Comparison of ENCODE assay signal across 1 cellular context in the genomic region with DNA sequence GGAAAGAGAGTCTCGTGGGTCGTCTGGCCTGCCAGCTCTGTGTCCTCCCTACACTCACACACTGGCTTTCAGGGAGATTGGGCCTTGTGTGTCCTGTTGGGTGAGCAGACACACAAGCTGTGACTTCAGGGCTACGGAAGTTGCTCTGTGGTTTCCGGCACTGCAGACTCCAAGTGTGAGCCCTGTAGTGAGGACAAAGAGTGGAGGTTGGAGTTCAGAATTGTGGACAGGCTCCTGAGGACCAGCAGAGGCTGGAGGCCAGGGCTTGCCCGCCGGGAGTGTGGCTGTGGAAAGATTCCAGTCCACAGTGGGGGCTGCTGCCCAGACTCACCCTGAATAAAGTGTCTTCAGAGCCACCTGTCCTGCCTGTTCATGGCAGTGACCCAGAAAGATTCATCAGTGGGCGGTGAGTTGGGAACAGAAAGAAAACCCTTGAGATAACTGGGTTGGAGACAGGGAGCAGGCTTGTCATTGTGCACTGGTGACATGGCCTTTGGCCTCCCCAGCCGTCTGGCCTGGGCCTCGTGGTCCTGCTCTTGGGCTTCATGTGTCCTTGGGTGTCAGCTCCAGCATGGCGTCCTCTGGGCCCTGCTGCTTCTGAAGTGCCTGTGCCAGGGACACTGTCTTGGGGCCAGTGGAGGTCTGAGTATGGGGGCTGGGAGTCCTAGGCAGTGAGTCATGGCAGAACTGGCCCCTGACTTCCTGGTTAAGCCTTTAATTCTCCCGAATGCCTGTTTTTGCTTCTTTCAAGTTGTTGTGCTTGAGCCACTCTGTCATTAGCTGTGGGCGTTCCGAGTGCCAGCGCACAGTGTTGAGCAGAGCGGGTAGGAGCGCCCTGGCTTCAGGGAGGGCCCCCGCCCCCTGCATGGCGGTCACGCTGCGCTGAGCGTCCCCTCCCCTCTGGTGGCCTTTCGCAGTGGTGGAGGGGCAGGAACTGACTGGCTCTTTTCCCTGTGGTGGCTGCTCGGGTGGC.
TF ChIP-seq lines count a peak whose summit lies in the region.

No MANE protein-coding gene starts in this region.

TF ChIP-seq in HepG2, 621 proteins besides CTCF, POLR2A, EP300 and RAD21 (continued from another document and continues in another):
- TF ChIP-seq, protein P1, sequence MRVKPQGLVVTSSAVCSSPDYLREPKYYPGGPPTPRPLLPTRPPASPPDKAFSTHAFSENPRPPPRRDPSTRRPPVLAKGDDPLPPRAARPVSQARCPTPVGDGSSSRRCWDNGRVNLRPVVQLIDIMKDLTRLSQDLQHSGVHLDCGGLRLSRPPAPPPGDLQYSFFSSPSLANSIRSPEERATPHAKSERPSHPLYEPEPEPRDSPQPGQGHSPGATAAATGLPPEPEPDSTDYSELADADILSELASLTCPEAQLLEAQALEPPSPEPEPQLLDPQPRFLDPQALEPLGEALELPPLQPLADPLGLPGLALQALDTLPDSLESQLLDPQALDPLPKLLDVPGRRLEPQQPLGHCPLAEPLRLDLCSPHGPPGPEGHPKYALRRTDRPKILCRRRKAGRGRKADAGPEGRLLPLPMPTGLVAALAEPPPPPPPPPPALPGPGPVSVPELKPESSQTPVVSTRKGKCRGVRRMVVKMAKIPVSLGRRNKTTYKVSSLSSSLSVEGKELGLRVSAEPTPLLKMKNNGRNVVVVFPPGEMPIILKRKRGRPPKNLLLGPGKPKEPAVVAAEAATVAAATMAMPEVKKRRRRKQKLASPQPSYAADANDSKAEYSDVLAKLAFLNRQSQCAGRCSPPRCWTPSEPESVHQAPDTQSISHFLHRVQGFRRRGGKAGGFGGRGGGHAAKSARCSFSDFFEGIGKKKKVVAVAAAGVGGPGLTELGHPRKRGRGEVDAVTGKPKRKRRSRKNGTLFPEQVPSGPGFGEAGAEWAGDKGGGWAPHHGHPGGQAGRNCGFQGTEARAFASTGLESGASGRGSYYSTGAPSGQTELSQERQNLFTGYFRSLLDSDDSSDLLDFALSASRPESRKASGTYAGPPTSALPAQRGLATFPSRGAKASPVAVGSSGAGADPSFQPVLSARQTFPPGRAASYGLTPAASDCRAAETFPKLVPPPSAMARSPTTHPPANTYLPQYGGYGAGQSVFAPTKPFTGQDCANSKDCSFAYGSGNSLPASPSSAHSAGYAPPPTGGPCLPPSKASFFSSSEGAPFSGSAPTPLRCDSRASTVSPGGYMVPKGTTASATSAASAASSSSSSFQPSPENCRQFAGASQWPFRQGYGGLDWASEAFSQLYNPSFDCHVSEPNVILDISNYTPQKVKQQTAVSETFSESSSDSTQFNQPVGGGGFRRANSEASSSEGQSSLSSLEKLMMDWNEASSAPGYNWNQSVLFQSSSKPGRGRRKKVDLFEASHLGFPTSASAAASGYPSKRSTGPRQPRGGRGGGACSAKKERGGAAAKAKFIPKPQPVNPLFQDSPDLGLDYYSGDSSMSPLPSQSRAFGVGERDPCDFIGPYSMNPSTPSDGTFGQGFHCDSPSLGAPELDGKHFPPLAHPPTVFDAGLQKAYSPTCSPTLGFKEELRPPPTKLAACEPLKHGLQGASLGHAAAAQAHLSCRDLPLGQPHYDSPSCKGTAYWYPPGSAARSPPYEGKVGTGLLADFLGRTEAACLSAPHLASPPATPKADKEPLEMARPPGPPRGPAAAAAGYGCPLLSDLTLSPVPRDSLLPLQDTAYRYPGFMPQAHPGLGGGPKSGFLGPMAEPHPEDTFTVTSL (CRISPR knock-in tag; IDR thresholded peaks at IDR 0.05; ENCODE audit: borderline replicate concordance): no peak
- TF ChIP-seq SMAD1 (CRISPR knock-in tag; IDR thresholded peaks at IDR 0.05; ENCODE audit: borderline replicate concordance, low read depth): no peak
- TF ChIP-seq ZNF331 (CRISPR knock-in tag; IDR thresholded peaks at IDR 0.05): peak; percentile 35; the same call in 1 of the 2 replicates
- TF ChIP-seq, protein P2, sequence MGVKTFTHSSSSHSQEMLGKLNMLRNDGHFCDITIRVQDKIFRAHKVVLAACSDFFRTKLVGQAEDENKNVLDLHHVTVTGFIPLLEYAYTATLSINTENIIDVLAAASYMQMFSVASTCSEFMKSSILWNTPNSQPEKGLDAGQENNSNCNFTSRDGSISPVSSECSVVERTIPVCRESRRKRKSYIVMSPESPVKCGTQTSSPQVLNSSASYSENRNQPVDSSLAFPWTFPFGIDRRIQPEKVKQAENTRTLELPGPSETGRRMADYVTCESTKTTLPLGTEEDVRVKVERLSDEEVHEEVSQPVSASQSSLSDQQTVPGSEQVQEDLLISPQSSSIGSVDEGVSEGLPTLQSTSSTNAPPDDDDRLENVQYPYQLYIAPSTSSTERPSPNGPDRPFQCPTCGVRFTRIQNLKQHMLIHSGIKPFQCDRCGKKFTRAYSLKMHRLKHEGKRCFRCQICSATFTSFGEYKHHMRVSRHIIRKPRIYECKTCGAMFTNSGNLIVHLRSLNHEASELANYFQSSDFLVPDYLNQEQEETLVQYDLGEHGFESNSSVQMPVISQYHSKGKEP (CRISPR knock-in tag; IDR thresholded peaks at IDR 0.05): no peak
- TF ChIP-seq MIER2 (CRISPR knock-in tag; IDR thresholded peaks at IDR 0.05): no peak
- TF ChIP-seq ZNF720 (CRISPR knock-in tag; IDR thresholded peaks at IDR 0.05): no peak
- no peak for TF ChIP-seq ARNT (IDR thresholded peaks at IDR 0.05)
- TF ChIP-seq JUNB (CRISPR knock-in tag; IDR thresholded peaks at IDR 0.05; ENCODE audit: borderline replicate concordance): no peak
- TF ChIP-seq MEIS1 (CRISPR knock-in tag; IDR thresholded peaks at IDR 0.05; ENCODE audit: borderline replicate concordance): peak; percentile 43; the same call in 1 of the 2 replicates
- TF ChIP-seq, protein P3, sequence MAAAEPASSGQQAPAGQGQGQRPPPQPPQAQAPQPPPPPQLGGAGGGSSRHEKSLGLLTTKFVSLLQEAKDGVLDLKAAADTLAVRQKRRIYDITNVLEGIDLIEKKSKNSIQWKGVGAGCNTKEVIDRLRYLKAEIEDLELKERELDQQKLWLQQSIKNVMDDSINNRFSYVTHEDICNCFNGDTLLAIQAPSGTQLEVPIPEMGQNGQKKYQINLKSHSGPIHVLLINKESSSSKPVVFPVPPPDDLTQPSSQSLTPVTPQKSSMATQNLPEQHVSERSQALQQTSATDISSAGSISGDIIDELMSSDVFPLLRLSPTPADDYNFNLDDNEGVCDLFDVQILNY (CRISPR knock-in tag; conservative IDR thresholded peaks at IDR 0.05): 0 out of 2 replicates have a peak, but pooled peaks have one; percentile 9
- TF ChIP-seq ZNF790 (CRISPR knock-in tag; IDR thresholded peaks at IDR 0.05; ENCODE audit: borderline replicate concordance): no peak
- peak; percentile 61 for TF ChIP-seq YY1 (IDR thresholded peaks at IDR 0.05; ENCODE audit: insufficient read depth, insufficient replicate concordance, low read depth, low read length)
- no peak for TF ChIP-seq TBL1XR1 (IDR thresholded peaks at IDR 0.05; ENCODE audit: borderline replicate concordance, low read length, partially characterized antibody)
- TF ChIP-seq, protein P4, sequence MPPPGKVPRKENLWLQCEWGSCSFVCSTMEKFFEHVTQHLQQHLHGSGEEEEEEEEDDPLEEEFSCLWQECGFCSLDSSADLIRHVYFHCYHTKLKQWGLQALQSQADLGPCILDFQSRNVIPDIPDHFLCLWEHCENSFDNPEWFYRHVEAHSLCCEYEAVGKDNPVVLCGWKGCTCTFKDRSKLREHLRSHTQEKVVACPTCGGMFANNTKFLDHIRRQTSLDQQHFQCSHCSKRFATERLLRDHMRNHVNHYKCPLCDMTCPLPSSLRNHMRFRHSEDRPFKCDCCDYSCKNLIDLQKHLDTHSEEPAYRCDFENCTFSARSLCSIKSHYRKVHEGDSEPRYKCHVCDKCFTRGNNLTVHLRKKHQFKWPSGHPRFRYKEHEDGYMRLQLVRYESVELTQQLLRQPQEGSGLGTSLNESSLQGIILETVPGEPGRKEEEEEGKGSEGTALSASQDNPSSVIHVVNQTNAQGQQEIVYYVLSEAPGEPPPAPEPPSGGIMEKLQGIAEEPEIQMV (CRISPR knock-in tag; IDR thresholded peaks at IDR 0.05; ENCODE audit: low read depth): no peak
- TF ChIP-seq ZFX (CRISPR knock-in tag; IDR thresholded peaks at IDR 0.05; ENCODE audit: low read depth): peak; percentile 69; the same call in 1 of the 2 replicates
- TF ChIP-seq HMGA1 (CRISPR knock-in tag; conservative IDR thresholded peaks at IDR 0.05): no peak
- 0 out of 2 replicates have a peak, but pooled peaks have one; percentile 4 for TF ChIP-seq RARA (CRISPR knock-in tag; IDR thresholded peaks at IDR 0.05)
- no peak for TF ChIP-seq ZBTB1 (CRISPR knock-in tag; IDR thresholded peaks at IDR 0.05; ENCODE audit: borderline replicate concordance)
- no peak for TF ChIP-seq SOX6 (IDR thresholded peaks at IDR 0.05)
- no peak for TF ChIP-seq SOX6 (CRISPR knock-in tag; IDR thresholded peaks at IDR 0.05)
- TF ChIP-seq, protein P5, sequence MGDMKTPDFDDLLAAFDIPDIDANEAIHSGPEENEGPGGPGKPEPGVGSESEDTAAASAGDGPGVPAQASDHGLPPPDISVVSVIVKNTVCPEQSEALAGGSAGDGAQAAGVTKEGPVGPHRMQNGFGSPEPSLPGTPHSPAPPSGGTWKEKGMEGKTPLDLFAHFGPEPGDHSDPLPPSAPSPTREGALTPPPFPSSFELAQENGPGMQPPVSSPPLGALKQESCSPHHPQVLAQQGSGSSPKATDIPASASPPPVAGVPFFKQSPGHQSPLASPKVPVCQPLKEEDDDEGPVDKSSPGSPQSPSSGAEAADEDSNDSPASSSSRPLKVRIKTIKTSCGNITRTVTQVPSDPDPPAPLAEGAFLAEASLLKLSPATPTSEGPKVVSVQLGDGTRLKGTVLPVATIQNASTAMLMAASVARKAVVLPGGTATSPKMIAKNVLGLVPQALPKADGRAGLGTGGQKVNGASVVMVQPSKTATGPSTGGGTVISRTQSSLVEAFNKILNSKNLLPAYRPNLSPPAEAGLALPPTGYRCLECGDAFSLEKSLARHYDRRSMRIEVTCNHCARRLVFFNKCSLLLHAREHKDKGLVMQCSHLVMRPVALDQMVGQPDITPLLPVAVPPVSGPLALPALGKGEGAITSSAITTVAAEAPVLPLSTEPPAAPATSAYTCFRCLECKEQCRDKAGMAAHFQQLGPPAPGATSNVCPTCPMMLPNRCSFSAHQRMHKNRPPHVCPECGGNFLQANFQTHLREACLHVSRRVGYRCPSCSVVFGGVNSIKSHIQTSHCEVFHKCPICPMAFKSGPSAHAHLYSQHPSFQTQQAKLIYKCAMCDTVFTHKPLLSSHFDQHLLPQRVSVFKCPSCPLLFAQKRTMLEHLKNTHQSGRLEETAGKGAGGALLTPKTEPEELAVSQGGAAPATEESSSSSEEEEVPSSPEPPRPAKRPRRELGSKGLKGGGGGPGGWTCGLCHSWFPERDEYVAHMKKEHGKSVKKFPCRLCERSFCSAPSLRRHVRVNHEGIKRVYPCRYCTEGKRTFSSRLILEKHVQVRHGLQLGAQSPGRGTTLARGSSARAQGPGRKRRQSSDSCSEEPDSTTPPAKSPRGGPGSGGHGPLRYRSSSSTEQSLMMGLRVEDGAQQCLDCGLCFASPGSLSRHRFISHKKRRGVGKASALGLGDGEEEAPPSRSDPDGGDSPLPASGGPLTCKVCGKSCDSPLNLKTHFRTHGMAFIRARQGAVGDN (CRISPR knock-in tag; IDR thresholded peaks at IDR 0.05): peak; percentile 93
- 0 out of 2 replicates have a peak, but pooled peaks have one; percentile 20 for TF ChIP-seq YEATS2 (CRISPR knock-in tag; IDR thresholded peaks at IDR 0.05; ENCODE audit: borderline replicate concordance)
- TF ChIP-seq ZNF30 (CRISPR knock-in tag; IDR thresholded peaks at IDR 0.05): no peak
- no peak for TF ChIP-seq POLR2G (IDR thresholded peaks at IDR 0.05; ENCODE audit: low read depth, low read length)
- TF ChIP-seq, protein P6, sequence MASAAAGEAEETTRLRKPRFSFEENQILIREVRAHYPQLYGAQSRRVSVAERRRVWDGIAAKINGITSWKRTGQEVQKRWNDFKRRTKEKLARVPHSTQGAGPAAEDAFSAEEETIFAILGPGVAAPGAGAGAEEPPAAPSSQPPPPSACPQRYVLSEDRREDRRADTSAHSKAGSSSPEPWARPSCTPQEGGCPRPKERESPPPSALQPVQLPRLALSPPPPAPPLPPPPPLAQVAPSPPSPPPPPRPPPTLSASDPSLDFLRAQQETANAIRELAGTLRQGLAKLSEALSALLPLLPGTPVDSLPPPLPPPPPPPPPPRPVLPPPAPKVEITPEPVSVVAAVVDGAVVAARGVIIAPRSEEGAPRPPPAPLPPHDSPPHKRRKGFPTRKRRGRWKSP (CRISPR knock-in tag; IDR thresholded peaks at IDR 0.05): no peak
- TF ChIP-seq, protein P7, sequence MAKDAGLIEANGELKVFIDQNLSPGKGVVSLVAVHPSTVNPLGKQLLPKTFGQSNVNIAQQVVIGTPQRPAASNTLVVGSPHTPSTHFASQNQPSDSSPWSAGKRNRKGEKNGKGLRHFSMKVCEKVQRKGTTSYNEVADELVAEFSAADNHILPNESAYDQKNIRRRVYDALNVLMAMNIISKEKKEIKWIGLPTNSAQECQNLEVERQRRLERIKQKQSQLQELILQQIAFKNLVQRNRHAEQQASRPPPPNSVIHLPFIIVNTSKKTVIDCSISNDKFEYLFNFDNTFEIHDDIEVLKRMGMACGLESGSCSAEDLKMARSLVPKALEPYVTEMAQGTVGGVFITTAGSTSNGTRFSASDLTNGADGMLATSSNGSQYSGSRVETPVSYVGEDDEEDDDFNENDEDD (CRISPR knock-in tag; IDR thresholded peaks at IDR 0.05; ENCODE audit: borderline replicate concordance): peak; percentile 22; the same call in 1 of the 2 replicates
- no peak for TF ChIP-seq SMAD9 (CRISPR knock-in tag; IDR thresholded peaks at IDR 0.05)
- TF ChIP-seq BHLHE40 (IDR thresholded peaks at IDR 0.05; ENCODE audit: low read length): no peak
- TF ChIP-seq YEATS4 (CRISPR knock-in tag; IDR thresholded peaks at IDR 0.05; ENCODE audit: borderline replicate concordance): no peak
- no peak for TF ChIP-seq CBX5 (CRISPR knock-in tag; IDR thresholded peaks at IDR 0.05; ENCODE audit: borderline replicate concordance)
- no peak for TF ChIP-seq SMARCC2 (IDR thresholded peaks at IDR 0.05)
- TF ChIP-seq ZFP90 (CRISPR knock-in tag; IDR thresholded peaks at IDR 0.05; ENCODE audit: borderline replicate concordance): no peak
- peak; percentile 46; the same call in 1 of the 2 replicates for TF ChIP-seq NFKB2 (CRISPR knock-in tag; IDR thresholded peaks at IDR 0.05; ENCODE audit: borderline replicate concordance)
- no peak for TF ChIP-seq MZF1 (CRISPR knock-in tag; IDR thresholded peaks at IDR 0.05; ENCODE audit: borderline replicate concordance)
- peak; percentile 18; the same call in 1 of the 2 replicates for TF ChIP-seq GATAD2A (CRISPR knock-in tag; IDR thresholded peaks at IDR 0.05)
- peak; percentile 70 for TF ChIP-seq ZNF501 (CRISPR knock-in tag; IDR thresholded peaks at IDR 0.05)
- TF ChIP-seq SAP130 (CRISPR knock-in tag; IDR thresholded peaks at IDR 0.05; ENCODE audit: low read depth): peak; percentile 48; the same call in 1 of the 2 replicates
- TF ChIP-seq ZNF235 (CRISPR knock-in tag; IDR thresholded peaks at IDR 0.05; ENCODE audit: borderline replicate concordance): no peak
- TF ChIP-seq KLF15 (CRISPR knock-in tag; IDR thresholded peaks at IDR 0.05; ENCODE audit: borderline replicate concordance): no peak
- no peak for TF ChIP-seq NCOA2 (CRISPR knock-in tag; IDR thresholded peaks at IDR 0.05)
- peak; percentile 55 for TF ChIP-seq HOXA3 (CRISPR knock-in tag; IDR thresholded peaks at IDR 0.05)
- TF ChIP-seq NRL (CRISPR knock-in tag; IDR thresholded peaks at IDR 0.05; ENCODE audit: borderline replicate concordance): 0 out of 2 replicates have a peak, but pooled peaks have one; percentile 53
- no peak for TF ChIP-seq SAFB2 (CRISPR knock-in tag; IDR thresholded peaks at IDR 0.05; ENCODE audit: borderline replicate concordance, low read depth)
- TF ChIP-seq SALL1 (CRISPR knock-in tag; IDR thresholded peaks at IDR 0.05): peak; percentile 51; the same call in 1 of the 2 replicates
- no peak for TF ChIP-seq FOXM1 (CRISPR knock-in tag; IDR thresholded peaks at IDR 0.05)
